8 cellular contexts compared by ENCODE assay signal in the genomic region with DNA sequence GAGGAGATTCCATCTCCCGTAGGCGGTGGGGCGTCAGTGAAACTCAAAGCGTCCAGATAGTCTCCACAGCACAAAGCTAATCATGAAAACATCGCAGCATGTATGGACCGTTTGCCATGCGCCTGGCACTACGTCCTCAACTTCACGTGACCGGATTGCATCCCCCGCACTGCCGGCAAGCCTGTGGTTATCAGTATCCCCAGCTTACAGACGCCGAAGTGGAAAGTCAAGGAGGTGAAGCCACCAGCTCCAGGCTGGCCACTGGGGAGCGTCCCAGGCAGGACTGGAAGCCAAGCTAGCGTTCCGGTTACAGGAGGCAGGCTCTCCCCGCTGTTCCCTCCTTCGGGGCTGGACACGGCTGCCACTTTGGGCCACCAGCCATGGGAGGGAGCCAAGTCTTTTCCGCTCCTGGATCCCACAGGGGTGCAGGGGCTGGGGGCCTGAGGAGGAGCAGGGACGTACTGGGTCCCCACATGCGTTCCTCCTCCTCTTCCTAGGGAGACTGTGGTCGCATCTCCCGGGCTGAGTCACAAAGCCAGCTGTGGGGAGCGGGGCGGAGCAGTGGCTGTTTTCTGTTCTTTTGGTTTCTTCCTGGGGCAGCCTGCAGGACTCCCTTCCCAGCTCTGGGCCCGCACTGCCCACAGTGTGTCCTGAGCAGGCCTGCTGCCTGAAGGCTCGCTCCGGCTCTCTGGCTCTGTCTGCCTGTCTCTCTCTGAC. TPM values are rescaled to one million over a fixed set of nuclear protein-coding genes. Genes with fewer than 3 reads are reported as not detected.
A peak's percentile ranks its signal among the peaks of the same experiment; 100 is the strongest.
DNase-seq lines count a peak whose midpoint lies in the region; ATAC-seq and TF ChIP-seq lines count a peak whose summit lies in the region.

No MANE protein-coding gene starts in this region.

- ATAC-seq in PC-3 (peak; percentile 73), left lung (peak; percentile 51), GM19397 (IDR thresholded peaks at IDR 0.05; ENCODE audit: unreplicated experiment) (no peak), GM21515 (IDR thresholded peaks at IDR 0.05; ENCODE audit: unreplicated experiment) (no peak)

- BruUV-seq in PC-3 (replicated peaks; lab: Mats Ljungman, UMichigan): no TSS peak

- H3K27me3 ChIP-seq in PC-3 (ENCODE audit: low read length) (no peaks in the 10 kb centered on the region), colonic mucosa (peaks cover 19% of the 10 kb centered on the region), left lung (peaks cover 0 to 25% of the 10 kb centered on the region in 2 donors), subcutaneous abdominal adipose tissue (ENCODE audit: control insufficient read depth in 5 of 5, insufficient read depth in 4 of 5, low read length in 5 of 5) (peaks cover 0 to 4% (median 3%) of the 10 kb centered on the region in 5 donors)

- H2AFZ ChIP-seq in PC-3 (ENCODE audit: low read length): peak overlapping the region; percentile 82

- no peaks in the 10 kb centered on the region for H4K20me1 ChIP-seq in PC-3 (ENCODE audit: low read length)

- intact Hi-C loops in PC-3 (cut with micrococcal nuclease): loop anchor here (10.0 kb wide), 1 partner anchor 205 kb away; a partner anchor contains a TSS
- intact Hi-C loops in colonic mucosa (cut with DNase I): no loop called here
- intact Hi-C loops in left lung (cut with DNase I): no loop called here

- no peaks in the 10 kb centered on the region for H3K9me2 ChIP-seq in PC-3 (replicated peaks; ENCODE audit: low read length)

- H3K36me3 ChIP-seq in PC-3 (ENCODE audit: low read depth, low read length) (no peaks in the 10 kb centered on the region), colonic mucosa (no peaks in the 10 kb centered on the region), left lung (no peaks in the 10 kb centered on the region), subcutaneous abdominal adipose tissue (ENCODE audit: control insufficient read depth in 5 of 5, insufficient read depth in 5 of 5, low read length in 5 of 5) (no peaks in the 10 kb centered on the region)

- POLR2A ChIA-PET in PC-3 (lab: Charles Lee; ENCODE audit: unreplicated experiment): interaction anchor here (0.6 kb wide), 1 partner anchor 49 kb away, joined by 7 read pairs; no protein-coding TSS in a partner anchor

- peaks cover 3% of the 10 kb centered on the region for H3K79me2 ChIP-seq in PC-3 (ENCODE audit: low read length)

- H3K4me2 ChIP-seq in PC-3 (ENCODE audit: low read length): peak overlapping the region; percentile 91

- H3K27ac ChIP-seq in PC-3 (ENCODE audit: low read length) (no peak overlapping the region), colonic mucosa (no peak overlapping the region), left lung (no peak overlapping the region), subcutaneous abdominal adipose tissue (ENCODE audit: low read depth, low read length) (no peak overlapping the region)

- DNase-seq in GM03348 (ENCODE audit: low spot score): peak; percentile 88
- DNase-seq in PC-3: peak; percentile 52
- no peak for DNase-seq in colonic mucosa
- peak; percentile 59 to 80 for DNase-seq in left lung
- no peak for DNase-seq in GM10266 (ENCODE audit: extremely low spot score)

- H3K4me3 ChIP-seq in PC-3 (ENCODE audit: low read length): peak overlapping the region; percentile 63
- H3K4me3 ChIP-seq in colonic mucosa: peak overlapping the region; percentile 23
- H3K4me3 ChIP-seq in left lung: peak overlapping the region in 1 of 2 donors; percentile 23
- peak overlapping the region; percentile 31 to 60 (median 59) for H3K4me3 ChIP-seq in subcutaneous abdominal adipose tissue (ENCODE audit: low read depth in 1 of 5, low read length in 5 of 5)

- H3F3A ChIP-seq in PC-3 (ENCODE audit: low read length, unreplicated experiment): no peaks in the 10 kb centered on the region

- CTCF ChIA-PET in PC-3 (lab: Charles Lee): interaction anchor here (0.7 to 0.8 kb wide), 2 partner anchors 47 to 239 kb away, joined by 3 read pairs; no protein-coding TSS in a partner anchor

- TF ChIP-seq CTCF in PC-3 (conservative IDR thresholded peaks at IDR 0.05; ENCODE audit: low read depth, low read length) (0 out of 2 replicates have a peak, but pooled peaks have one; percentile 21), colonic mucosa (IDR thresholded peaks at IDR 0.05) (no peak), left lung (IDR thresholded peaks at IDR 0.05) (no peak), GM10266 (IDR thresholded peaks at IDR 0.05; ENCODE audit: control insufficient read depth, insufficient read depth, low read depth, missing control alignments) (no peak)

- peaks cover 15% of the 10 kb centered on the region; the same call in 1 of the 2 replicates for H3K4me1 ChIP-seq in PC-3 (ENCODE audit: insufficient read depth, low read length)
- H3K4me1 ChIP-seq in colonic mucosa: peaks cover 5% of the 10 kb centered on the region
- peaks cover 9 to 36% of the 10 kb centered on the region in 2 donors for H3K4me1 ChIP-seq in left lung
- peaks cover 2 to 28% (median 24%) of the 10 kb centered on the region in 5 donors for H3K4me1 ChIP-seq in subcutaneous abdominal adipose tissue (ENCODE audit: control insufficient read depth in 5 of 5, insufficient read depth in 5 of 5, low read length in 5 of 5)

- H3K9ac ChIP-seq in PC-3 (ENCODE audit: low read length) (no peak overlapping the region), colonic mucosa (ENCODE audit: low read depth in 2 of 2, low read length in 2 of 2) (peak overlapping the region in 1 of 2 donors; percentile 26), subcutaneous abdominal adipose tissue (ENCODE audit: low read length in 5 of 5) (peak overlapping the region in 3 of 5 donors; percentile 19 to 66 (median 44))

- H3K9me3 ChIP-seq in PC-3 (ENCODE audit: low read length): no peaks in the 10 kb centered on the region
- H3K9me3 ChIP-seq in colonic mucosa: no peaks in the 10 kb centered on the region
- no peaks in the 10 kb centered on the region for H3K9me3 ChIP-seq in left lung
- H3K9me3 ChIP-seq in subcutaneous abdominal adipose tissue (ENCODE audit: control insufficient read depth in 5 of 5, low read length in 5 of 5): no peaks in the 10 kb centered on the region

RNA-seq across cellular contexts. Expression of a gene that starts 4.3 kb away (rescaled TPM):
- 51.4 and 51.5 TPM in 2 replicates for total RNA-seq in PC-3 (2014; rRNA removed)
- total RNA-seq in colonic mucosa: 10 to 100 TPM; 34.0 to 69.5 TPM
- 10 to 100 TPM; 34.5 to 39.6 TPM for total RNA-seq in left lung

RNA-seq across cellular contexts. Expression of a gene that starts 49.2 kb away (rescaled TPM):
- total RNA-seq in PC-3 (2014; rRNA removed) (not detected in 2 replicates), colonic mucosa (not detected), left lung (not detected)

Comparison
In these comparisons a context has a peak if more than half of its experiments do, and no peak if none do; other contexts are left out.
1. DNase-seq: peak in GM03348 (single experiment), PC-3 (single experiment) and left lung (2 of 2); none in colonic mucosa (single experiment) and GM10266 (single experiment).
2. ATAC-seq: peak in PC-3 (single experiment) and left lung (single experiment); none in GM19397 (single experiment) and GM21515 (single experiment).